Comparison of ENCODE assay signal across 9 cellular contexts in genomic region chr10:31242902-31243301, GRCh38.
A peak's percentile ranks its signal among the peaks of the same experiment; 100 is the strongest.
DNase-seq lines count a peak whose midpoint lies in the region; ATAC-seq and TF ChIP-seq lines count a peak whose summit lies in the region.
"Had no signal": no experiment of that assay in that cellular context is flagged by ENCODE, and none has a peak within 500 bp of the region (broad histone marks: within the 10 kb centered on the region; RNA-seq: fewer than 3 reads in every experiment).

No MANE protein-coding gene starts in this region.

- peaks cover 20% of the 10 kb centered on the region for H3K4me1 ChIP-seq in Loucy (ENCODE audit: insufficient read depth, low read length, poor library complexity, severe bottlenecking)
- H3K4me1 ChIP-seq: lower lobe of right lung had no signal

- no peaks in the 10 kb centered on the region for H3K36me3 Mint-ChIP-seq in stimulated activated naive B cell treated with anti-CD40 and anti-IgM and Interleukin-4, amounts not matched to agents 10 μg/mL and 1 μg/mL and 100 μg/mL, for 72 hours
- H3K36me3 Mint-ChIP-seq in activated T-helper 2 cell treated with anti-CD3 and anti-CD28 coated beads, Interferon-gamma antibody, Interleukin-2, Interleukin-4, amounts not matched to agents 10 μg/mL and 5 μg/mL and 100 μg/mL, durations not matched to agents 14 hours and 24 hours and 36 hours (ENCODE audit: low read depth), result no peaks in the 10 kb centered on the region

- peak; percentile 59 to 71 for ATAC-seq in stimulated activated naive B cell treated with anti-CD40 and anti-IgM and Interleukin-4, amounts not matched to agents 10 μg/mL and 1 μg/mL and 100 μg/mL, for 72 hours (replicated peaks)

- no peaks in the 10 kb centered on the region for H3F3A ChIP-seq in Loucy (ENCODE audit: low read depth)

- peaks cover 0 to 2% of the 10 kb centered on the region in 2 donors for H3K27me3 Mint-ChIP-seq in stimulated activated naive B cell treated with anti-CD40 and anti-IgM and Interleukin-4, amounts not matched to agents 10 μg/mL and 1 μg/mL and 100 μg/mL, for 72 hours
- H3K27me3 Mint-ChIP-seq in activated T-helper 2 cell treated with anti-CD3 and anti-CD28 coated beads, Interferon-gamma antibody, Interleukin-2, Interleukin-4, amounts not matched to agents 10 μg/mL and 5 μg/mL and 100 μg/mL, durations not matched to agents 14 hours and 24 hours and 36 hours (ENCODE audit: low read depth), result peaks cover 13% of the 10 kb centered on the region

- DNase-seq in GM06990 (ENCODE audit: extremely low read depth, insufficient read length) (peak; percentile 6), iPS-NIHi11 (ENCODE audit: low spot score) (peak; percentile 14), T-helper 9 cell (no peak), NCI-H2029 (lab: John Stamatoyannopoulos, UW) (no peak)
- peak; percentile 52 for DNase-seq in activated CD8-positive, alpha-beta memory T cell treated with anti-CD3 and anti-CD28 coated beads, Interleukin-2, amount 50 U/mL, for 4 hours
- DNase-seq in stimulated activated naive B cell treated with anti-CD40 and anti-IgM and Interleukin-4, amounts not matched to agents 10 μg/mL and 1 μg/mL and 100 μg/mL, for 72 hours, result no peak
- DNase-seq in activated T-helper 2 cell treated with anti-CD3 and anti-CD28 coated beads, Interferon-gamma antibody, Interleukin-2, Interleukin-4, amounts not matched to agents 10 μg/mL and 5 μg/mL and 100 μg/mL, durations not matched to agents 14 hours and 24 hours and 36 hours (ENCODE audit: low spot score), result no peak
- DNase-seq: lower lobe of right lung had no signal

- H3K4me2 ChIP-seq in Loucy (ENCODE audit: low read depth, low read length, poor library complexity, severe bottlenecking), result peak overlapping the region; percentile 38

- intact Hi-C loops in activated T-helper 2 cell treated with anti-CD3 and anti-CD28 coated beads, Interferon-gamma antibody, Interleukin-2, Interleukin-4, amounts not matched to agents 10 μg/mL and 5 μg/mL and 100 μg/mL, durations not matched to agents 14 hours and 24 hours and 36 hours (cut with micrococcal nuclease), result no loop called here

- TF ChIP-seq CTCF in GM06990 (IDR thresholded peaks at IDR 0.05; ENCODE audit: insufficient read depth, low read length, poor library complexity, severe bottlenecking) (no peak), Loucy (conservative IDR thresholded peaks at IDR 0.05; ENCODE audit: low read length) (no peak)

- peak overlapping the region; percentile 14 for H3K27ac Mint-ChIP-seq in stimulated activated naive B cell treated with anti-CD40 and anti-IgM and Interleukin-4, amounts not matched to agents 10 μg/mL and 1 μg/mL and 100 μg/mL, for 72 hours
- H3K27ac Mint-ChIP-seq in activated T-helper 2 cell treated with anti-CD3 and anti-CD28 coated beads, Interferon-gamma antibody, Interleukin-2, Interleukin-4, amounts not matched to agents 10 μg/mL and 5 μg/mL and 100 μg/mL, durations not matched to agents 14 hours and 24 hours and 36 hours, result no peak overlapping the region

- no peaks in the 10 kb centered on the region for H3K9me2 ChIP-seq in Loucy (replicated peaks; ENCODE audit: low read depth, low read length)

- H3K9me3 ChIP-seq in Loucy (ENCODE audit: insufficient read depth, low read depth, low read length), result no peaks in the 10 kb centered on the region
- H3K9me3 ChIP-seq: lower lobe of right lung had no signal

- H3K4me3 Mint-ChIP-seq in stimulated activated naive B cell treated with anti-CD40 and anti-IgM and Interleukin-4, amounts not matched to agents 10 μg/mL and 1 μg/mL and 100 μg/mL, for 72 hours, result no peak overlapping the region
- no peak overlapping the region for H3K4me3 Mint-ChIP-seq in activated T-helper 2 cell treated with anti-CD3 and anti-CD28 coated beads, Interferon-gamma antibody, Interleukin-2, Interleukin-4, amounts not matched to agents 10 μg/mL and 5 μg/mL and 100 μg/mL, durations not matched to agents 14 hours and 24 hours and 36 hours (ENCODE audit: low read depth)

- no peaks in the 10 kb centered on the region for H4K20me1 ChIP-seq in Loucy (ENCODE audit: insufficient read depth, low read length, poor library complexity, severe bottlenecking)

- H3K4me3 ChIP-seq in GM06990 (replicated peaks; ENCODE audit: low read depth, low read length) (no peak overlapping the region), Loucy (ENCODE audit: low read length, poor library complexity, severe bottlenecking) (no peak overlapping the region)
- H3K4me3 ChIP-seq: lower lobe of right lung had no signal

- H3K27me3 ChIP-seq in GM06990 (replicated peaks; ENCODE audit: control insufficient read depth, insufficient read depth, low read length) (no peaks in the 10 kb centered on the region), Loucy (ENCODE audit: insufficient read depth, low read length, poor library complexity, severe bottlenecking) (no peaks in the 10 kb centered on the region)

- no peak overlapping the region for H2AFZ ChIP-seq in Loucy (ENCODE audit: low read length)

- no peaks in the 10 kb centered on the region for H3K79me2 ChIP-seq in Loucy (ENCODE audit: insufficient read depth, low read length)

- H3K4me1 Mint-ChIP-seq in stimulated activated naive B cell treated with anti-CD40 and anti-IgM and Interleukin-4, amounts not matched to agents 10 μg/mL and 1 μg/mL and 100 μg/mL, for 72 hours, result peaks cover 5 to 14% of the 10 kb centered on the region in 2 donors
- H3K4me1 Mint-ChIP-seq in activated T-helper 2 cell treated with anti-CD3 and anti-CD28 coated beads, Interferon-gamma antibody, Interleukin-2, Interleukin-4, amounts not matched to agents 10 μg/mL and 5 μg/mL and 100 μg/mL, durations not matched to agents 14 hours and 24 hours and 36 hours (ENCODE audit: low read depth), result peaks cover 14% of the 10 kb centered on the region

- H3K9ac ChIP-seq in Loucy (ENCODE audit: low read depth, low read length, poor library complexity, severe bottlenecking), result no peak overlapping the region

- peaks cover 3 to 12% of the 10 kb centered on the region in 2 donors for H3K9me3 Mint-ChIP-seq in stimulated activated naive B cell treated with anti-CD40 and anti-IgM and Interleukin-4, amounts not matched to agents 10 μg/mL and 1 μg/mL and 100 μg/mL, for 72 hours
- H3K9me3 Mint-ChIP-seq in activated T-helper 2 cell treated with anti-CD3 and anti-CD28 coated beads, Interferon-gamma antibody, Interleukin-2, Interleukin-4, amounts not matched to agents 10 μg/mL and 5 μg/mL and 100 μg/mL, durations not matched to agents 14 hours and 24 hours and 36 hours, result no peaks in the 10 kb centered on the region

- H3K36me3 ChIP-seq in GM06990 (ENCODE audit: control insufficient read depth, insufficient read depth, low read length) (no peaks in the 10 kb centered on the region), Loucy (ENCODE audit: insufficient read depth, low read length) (no peaks in the 10 kb centered on the region)
- H3K36me3 ChIP-seq: lower lobe of right lung had no signal

Comparison
In these comparisons a context has a peak if more than half of its experiments do, and no peak if none do; other contexts are left out.
1. DNase-seq: peak in GM06990 (single experiment), activated CD8-positive, alpha-beta memory T cell treated with anti-CD3 and anti-CD28 coated beads, Interleukin-2, amount 50 U/mL, for 4 hours (single experiment) and iPS-NIHi11 (single experiment); none in stimulated activated naive B cell treated with anti-CD40 and anti-IgM and Interleukin-4, amounts not matched to agents 10 μg/mL and 1 μg/mL and 100 μg/mL, for 72 hours (single experiment), T-helper 9 cell (single experiment), NCI-H2029 (single experiment) and activated T-helper 2 cell treated with anti-CD3 and anti-CD28 coated beads, Interferon-gamma antibody, Interleukin-2, Interleukin-4, amounts not matched to agents 10 μg/mL and 5 μg/mL and 100 μg/mL, durations not matched to agents 14 hours and 24 hours and 36 hours (single experiment).